ENCODE assay signal across 8 cellular contexts in genomic region chr7:66837007-66837406, GRCh38.
DNase-seq lines count a peak whose midpoint lies in the region; ATAC-seq, FAIRE-seq and TF ChIP-seq lines count a peak whose summit lies in the region.

No MANE protein-coding gene starts in this region.

- TF ChIP-seq CTCF in glutamatergic neuron (IDR thresholded peaks at IDR 0.05; ENCODE audit: partially characterized antibody, unreplicated experiment): peak; percentile 63

- H3K27me3 Mint-ChIP-seq in T-helper 17 cell (no peaks in the 10 kb centered on the region), glutamatergic neuron (ENCODE audit: unreplicated experiment) (no peaks in the 10 kb centered on the region)

- H3K4me3 Mint-ChIP-seq in T-helper 17 cell (no peak overlapping the region), glutamatergic neuron (ENCODE audit: unreplicated experiment) (no peak overlapping the region)

- H3K36me3 Mint-ChIP-seq in T-helper 17 cell (ENCODE audit: low read depth): no peaks in the 10 kb centered on the region
- no peaks in the 10 kb centered on the region for H3K36me3 Mint-ChIP-seq in glutamatergic neuron (ENCODE audit: unreplicated experiment)

- ATAC-seq in T-helper 17 cell (peak; percentile 35), GM18498 (IDR thresholded peaks at IDR 0.05; ENCODE audit: unreplicated experiment) (no peak), HG02981 (IDR thresholded peaks at IDR 0.05; ENCODE audit: unreplicated experiment) (no peak), GM21825 (IDR thresholded peaks at IDR 0.05; ENCODE audit: unreplicated experiment) (no peak)

- no peak for TF ChIP-seq POLR2A in H54 (IDR thresholded peaks at IDR 0.05; ENCODE audit: low read depth, low read length)

- peak; percentile 45 for DNase-seq in DMS53 treated with DMSO at 0.1 percent for 48 hours (lab: John Stamatoyannopoulos, UW; ENCODE audit: unreplicated experiment)
- DNase-seq in HUDEP-2 (lab: John Stamatoyannopoulos, UW; ENCODE audit: unreplicated experiment in 76 of 76): peak in 63 of 76 experiments; percentile 2 to 71 (median 38)
- DNase-seq in T-helper 17 cell: peak in 1 of 3 donors; percentile 23
- peak; percentile 35 for DNase-seq in glutamatergic neuron
- no peak for DNase-seq in H54 (ENCODE audit: insufficient read length, low spot score)

- H3K27ac Mint-ChIP-seq in T-helper 17 cell: no peak overlapping the region
- H3K27ac Mint-ChIP-seq in glutamatergic neuron (ENCODE audit: unreplicated experiment): no peak overlapping the region

- no peak for FAIRE-seq in H54 (lab: Jason Lieb, UNC)

- H3K4me1 Mint-ChIP-seq in T-helper 17 cell (no peaks in the 10 kb centered on the region), glutamatergic neuron (ENCODE audit: low read depth, unreplicated experiment) (peaks cover 1% of the 10 kb centered on the region)

- H3K9me3 ChIP-seq in T-helper 17 cell (ENCODE audit: control insufficient read depth, low read length, poor library complexity, severe bottlenecking): no peaks in the 10 kb centered on the region

- no peaks in the 10 kb centered on the region for H3K9me3 Mint-ChIP-seq in glutamatergic neuron (ENCODE audit: unreplicated experiment)
